ENCODE assay signal across 8 cellular contexts in genomic region chr5:86880785-86881492, GRCh38.
DNase-seq lines count a peak whose midpoint lies in the region; ATAC-seq and TF ChIP-seq lines count a peak whose summit lies in the region.

No MANE protein-coding gene starts in this region.

- no peak overlapping the region for H3K4me3 Mint-ChIP-seq in T-helper 2 cell treated with Interferon-gamma antibody and Interleukin-4, amounts not matched to agents 5 μg/mL and 100 μg/mL, for 36 hours

- H3K27ac Mint-ChIP-seq in T-helper 2 cell treated with Interferon-gamma antibody and Interleukin-4, amounts not matched to agents 5 μg/mL and 100 μg/mL, for 36 hours, result no peak overlapping the region

- H3K27ac ChIP-seq in lower lobe of right lung, result no peak overlapping the region
- H3K27ac ChIP-seq in stomach, result no peak overlapping the region

- TF ChIP-seq CTCF in lower lobe of right lung (IDR thresholded peaks at IDR 0.05) (peak; percentile 65), stomach (IDR thresholded peaks at IDR 0.05) (peak in 4 of 7 experiments; percentile 23 to 47 (median 40))

- H3K27me3 ChIP-seq in lower lobe of right lung (ENCODE audit: low read depth) (no peaks in the 10 kb centered on the region), stomach (no peaks in the 10 kb centered on the region)

- H3K36me3 ChIP-seq in lower lobe of right lung (no peaks in the 10 kb centered on the region), stomach (no peaks in the 10 kb centered on the region)

- no peaks in the 10 kb centered on the region for H3K9me3 Mint-ChIP-seq in T-helper 2 cell treated with Interferon-gamma antibody and Interleukin-4, amounts not matched to agents 5 μg/mL and 100 μg/mL, for 36 hours

- H3K4me1 ChIP-seq in lower lobe of right lung, result no peaks in the 10 kb centered on the region
- no peaks in the 10 kb centered on the region for H3K4me1 ChIP-seq in stomach

- peak; percentile 97 for ATAC-seq in GM18508 (IDR thresholded peaks at IDR 0.05; ENCODE audit: insufficient read depth, unreplicated experiment)
- ATAC-seq in HG02970 (IDR thresholded peaks at IDR 0.05; ENCODE audit: low FRiP score, unreplicated experiment), result peak; percentile 64
- ATAC-seq in lower lobe of right lung, result peak; percentile 91 to 92

- DNase-seq in AML-193 (lab: John Stamatoyannopoulos, UW) (peak; percentile 85 to 88), NCI-H146 (lab: John Stamatoyannopoulos, UW) (peak; percentile 63), dermis microvascular lymphatic vessel endothelial cell (ENCODE audit: low read depth in 2 of 2) (peak; percentile 7 to 67), lower lobe of right lung (no peak), stomach (no peak)
- DNase-seq in T-helper 2 cell treated with Interferon-gamma antibody and Interleukin-4, amounts not matched to agents 5 μg/mL and 100 μg/mL, for 36 hours (ENCODE audit: low spot score), result peak; percentile 16

- no peak for TF ChIP-seq EP300 in stomach (IDR thresholded peaks at IDR 0.05)

- H3K27me3 Mint-ChIP-seq in T-helper 2 cell treated with Interferon-gamma antibody and Interleukin-4, amounts not matched to agents 5 μg/mL and 100 μg/mL, for 36 hours (ENCODE audit: low read depth), result peaks cover 2% of the 10 kb centered on the region

- H3K4me1 Mint-ChIP-seq in T-helper 2 cell treated with Interferon-gamma antibody and Interleukin-4, amounts not matched to agents 5 μg/mL and 100 μg/mL, for 36 hours (ENCODE audit: low read depth), result no peaks in the 10 kb centered on the region

- no peak for TF ChIP-seq POLR2A in stomach (IDR thresholded peaks at IDR 0.05)

- 33 to 59% (median 44%) methylated on average over 3 of the region's 3 CpGs for WGBS in stomach, 5 donors

- intact Hi-C loops in lower lobe of right lung (cut with DNase I) (no loop called here), stomach (cut with DNase I; ENCODE audit: low total_unique reads) (no loop called here)

- no peak overlapping the region for H3K4me3 ChIP-seq in lower lobe of right lung
- no peak overlapping the region for H3K4me3 ChIP-seq in stomach

- no peaks in the 10 kb centered on the region for H3K36me3 Mint-ChIP-seq in T-helper 2 cell treated with Interferon-gamma antibody and Interleukin-4, amounts not matched to agents 5 μg/mL and 100 μg/mL, for 36 hours (ENCODE audit: low read depth)

- no peaks in the 10 kb centered on the region for H3K9me3 ChIP-seq in lower lobe of right lung
- H3K9me3 ChIP-seq in stomach, result no peaks in the 10 kb centered on the region

Comparison
In these comparisons a context has a peak if more than half of its experiments do, and no peak if none do; other contexts are left out.
1. DNase-seq: peak in AML-193 (2 of 2), NCI-H146 (single experiment), T-helper 2 cell treated with Interferon-gamma antibody and Interleukin-4, amounts not matched to agents 5 μg/mL and 100 μg/mL, for 36 hours (single experiment) and dermis microvascular lymphatic vessel endothelial cell (2 of 2); none in lower lobe of right lung (single experiment) and stomach (single experiment).
2. Peak in every context shown above with its lines, with median percentiles within 50 percentile points of each other: ATAC-seq.